In the genomic region with DNA sequence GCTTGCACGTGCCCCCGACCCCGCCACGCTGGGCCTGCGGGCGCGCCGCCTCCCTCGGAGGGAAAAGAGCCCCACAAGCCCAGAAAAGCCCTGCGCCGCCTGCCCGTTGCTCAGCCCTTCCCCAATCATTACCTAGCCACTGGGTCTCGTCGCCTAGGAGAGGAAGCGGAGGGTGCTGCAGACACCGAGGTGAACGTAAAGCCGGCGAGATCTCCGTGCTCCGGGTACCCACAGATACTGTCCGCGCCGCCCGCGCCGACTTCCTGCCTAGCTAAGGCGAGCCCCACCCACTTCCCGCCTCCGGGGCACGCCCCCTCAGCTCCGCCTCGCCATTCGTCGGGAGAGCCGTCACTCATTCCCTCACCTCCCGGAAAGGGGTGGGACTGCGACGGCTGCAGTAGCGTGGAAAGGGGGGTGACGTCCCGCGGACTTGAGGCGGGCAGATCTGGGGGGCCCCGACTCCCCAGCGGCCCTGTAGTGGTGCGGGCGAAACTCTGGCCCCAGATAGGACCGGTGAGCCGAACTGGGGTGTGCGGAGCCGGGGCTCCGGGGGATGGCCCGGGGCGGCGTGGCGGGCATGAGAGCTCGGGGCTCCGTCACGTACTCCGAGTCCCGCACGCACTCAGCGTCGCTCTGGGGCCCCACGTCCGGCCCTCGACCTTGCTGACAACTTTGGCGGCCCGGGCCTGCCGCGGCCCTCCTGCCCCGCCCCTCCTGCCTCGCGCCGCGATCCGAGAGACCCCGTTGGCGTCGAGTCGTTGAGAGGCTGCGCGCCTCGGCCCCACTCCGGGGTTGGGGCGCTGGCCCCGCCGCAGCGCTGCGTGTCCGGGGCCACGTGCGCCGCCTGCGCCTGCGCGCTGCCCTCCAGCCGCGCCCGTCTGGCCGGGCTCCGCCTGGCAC, we compare ENCODE assay signal across 1 cellular context.
TF ChIP-seq lines count a peak whose summit lies in the region.

ENO1 (minus strand) TSS at position 239 of the 900 bp plus-strand sequence. CDS start 3,778 bp downstream, outside the sequence.

TF ChIP-seq in HepG2, 621 proteins besides CTCF, POLR2A, EP300 and RAD21 (continued from another document and continues in another):
- TF ChIP-seq, protein P1, sequence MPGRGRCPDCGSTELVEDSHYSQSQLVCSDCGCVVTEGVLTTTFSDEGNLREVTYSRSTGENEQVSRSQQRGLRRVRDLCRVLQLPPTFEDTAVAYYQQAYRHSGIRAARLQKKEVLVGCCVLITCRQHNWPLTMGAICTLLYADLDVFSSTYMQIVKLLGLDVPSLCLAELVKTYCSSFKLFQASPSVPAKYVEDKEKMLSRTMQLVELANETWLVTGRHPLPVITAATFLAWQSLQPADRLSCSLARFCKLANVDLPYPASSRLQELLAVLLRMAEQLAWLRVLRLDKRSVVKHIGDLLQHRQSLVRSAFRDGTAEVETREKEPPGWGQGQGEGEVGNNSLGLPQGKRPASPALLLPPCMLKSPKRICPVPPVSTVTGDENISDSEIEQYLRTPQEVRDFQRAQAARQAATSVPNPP (CRISPR knock-in tag; IDR thresholded peaks at IDR 0.05) = peak; percentile 80
- TF ChIP-seq ZBTB3 (CRISPR knock-in tag; IDR thresholded peaks at IDR 0.05; ENCODE audit: borderline replicate concordance, low read depth) (0 out of 2 replicates have a peak, but pooled peaks have one; percentile 49), USF2 (IDR thresholded peaks at IDR 0.05; ENCODE audit: low read depth, low read length) (peak; percentile 81), USF2 (CRISPR knock-in tag; IDR thresholded peaks at IDR 0.05; ENCODE audit: borderline replicate concordance) (peak; percentile 58; the same call in 1 of the 2 replicates), RFXAP (CRISPR knock-in tag; IDR thresholded peaks at IDR 0.05; ENCODE audit: borderline replicate concordance) (peak; percentile 88), ZFP36 (IDR thresholded peaks at IDR 0.05; ENCODE audit: borderline replicate concordance, low read depth, low read length, partially characterized antibody) (no peak), MXD1 (CRISPR knock-in tag; IDR thresholded peaks at IDR 0.05) (peak; percentile 97), ZFP36L2 (CRISPR knock-in tag; IDR thresholded peaks at IDR 0.05) (no peak), POGK (CRISPR knock-in tag; conservative IDR thresholded peaks at IDR 0.05) (peak; percentile 97), RCOR2 (CRISPR knock-in tag; IDR thresholded peaks at IDR 0.05) (0 out of 2 replicates have a peak, but pooled peaks have one; percentile 21), ZNF431 (CRISPR knock-in tag; IDR thresholded peaks at IDR 0.05; ENCODE audit: borderline replicate concordance, low read depth) (peak; percentile 99), ZNF556 (CRISPR knock-in tag; IDR thresholded peaks at IDR 0.05; ENCODE audit: borderline replicate concordance) (no peak), ZFAT (CRISPR knock-in tag; conservative IDR thresholded peaks at IDR 0.05) (peak; percentile 75; the same call in 1 of the 2 replicates), SNRNP70 (IDR thresholded peaks at IDR 0.05; ENCODE audit: low read depth, low read length) (no peak), ZBTB43 (CRISPR knock-in tag; conservative IDR thresholded peaks at IDR 0.05) (peak; percentile 97), ZNF672 (CRISPR knock-in tag; IDR thresholded peaks at IDR 0.05) (0 out of 2 replicates have a peak, but pooled peaks have one; percentile 88), ZNF318 (CRISPR knock-in tag; IDR thresholded peaks at IDR 0.05) (peak; percentile 93; the same call in 1 of the 2 replicates), ZNF761 (CRISPR knock-in tag; conservative IDR thresholded peaks at IDR 0.05) (peak; percentile 97), ZNF337 (CRISPR knock-in tag; IDR thresholded peaks at IDR 0.05; ENCODE audit: borderline replicate concordance, low read depth) (0 out of 2 replicates have a peak, but pooled peaks have one; percentile 46), TBX3 (IDR thresholded peaks at IDR 0.05; ENCODE audit: borderline replicate concordance) (peak; percentile 87), CBX5 (CRISPR knock-in tag; IDR thresholded peaks at IDR 0.05; ENCODE audit: borderline replicate concordance) (peak; percentile 12; the same call in 1 of the 2 replicates), ZNF644 (CRISPR knock-in tag; IDR thresholded peaks at IDR 0.05; ENCODE audit: low read depth) (no peak), CREB1 (IDR thresholded peaks at IDR 0.05) (peak; percentile 85), CREB1 (CRISPR knock-in tag; IDR thresholded peaks at IDR 0.05) (peak; percentile 90), ZNF616 (CRISPR knock-in tag; IDR thresholded peaks at IDR 0.05; ENCODE audit: low read depth) (peak; percentile 98), ZNF10 (CRISPR knock-in tag; IDR thresholded peaks at IDR 0.05; ENCODE audit: borderline replicate concordance, low read depth) (no peak), ZMYM2 (CRISPR knock-in tag; IDR thresholded peaks at IDR 0.05) (no peak), ATF1 (CRISPR knock-in tag; IDR thresholded peaks at IDR 0.05) (peak; percentile 35; the same call in 1 of the 2 replicates), SMARCC2 (IDR thresholded peaks at IDR 0.05) (no peak), NR2F1 (CRISPR knock-in tag; IDR thresholded peaks at IDR 0.05) (peak in 1 of 2 experiments; percentile 20; a peak in 1 of 4 replicates), ZSCAN9 (CRISPR knock-in tag; IDR thresholded peaks at IDR 0.05; ENCODE audit: borderline replicate concordance) (peak; percentile 84), SUZ12 (IDR thresholded peaks at IDR 0.05; ENCODE audit: low read depth, low read length) (no peak), ZNF432 (CRISPR knock-in tag; IDR thresholded peaks at IDR 0.05; ENCODE audit: borderline replicate concordance) (no peak), ZNF33B (CRISPR knock-in tag; IDR thresholded peaks at IDR 0.05) (peak; percentile 91; the same call in 1 of the 2 replicates)
- TF ChIP-seq, protein P2, sequence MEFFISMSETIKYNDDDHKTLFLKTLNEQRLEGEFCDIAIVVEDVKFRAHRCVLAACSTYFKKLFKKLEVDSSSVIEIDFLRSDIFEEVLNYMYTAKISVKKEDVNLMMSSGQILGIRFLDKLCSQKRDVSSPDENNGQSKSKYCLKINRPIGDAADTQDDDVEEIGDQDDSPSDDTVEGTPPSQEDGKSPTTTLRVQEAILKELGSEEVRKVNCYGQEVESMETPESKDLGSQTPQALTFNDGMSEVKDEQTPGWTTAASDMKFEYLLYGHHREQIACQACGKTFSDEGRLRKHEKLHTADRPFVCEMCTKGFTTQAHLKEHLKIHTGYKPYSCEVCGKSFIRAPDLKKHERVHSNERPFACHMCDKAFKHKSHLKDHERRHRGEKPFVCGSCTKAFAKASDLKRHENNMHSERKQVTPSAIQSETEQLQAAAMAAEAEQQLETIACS (CRISPR knock-in tag; IDR thresholded peaks at IDR 0.05) = peak; percentile 58
- TF ChIP-seq, protein P3, sequence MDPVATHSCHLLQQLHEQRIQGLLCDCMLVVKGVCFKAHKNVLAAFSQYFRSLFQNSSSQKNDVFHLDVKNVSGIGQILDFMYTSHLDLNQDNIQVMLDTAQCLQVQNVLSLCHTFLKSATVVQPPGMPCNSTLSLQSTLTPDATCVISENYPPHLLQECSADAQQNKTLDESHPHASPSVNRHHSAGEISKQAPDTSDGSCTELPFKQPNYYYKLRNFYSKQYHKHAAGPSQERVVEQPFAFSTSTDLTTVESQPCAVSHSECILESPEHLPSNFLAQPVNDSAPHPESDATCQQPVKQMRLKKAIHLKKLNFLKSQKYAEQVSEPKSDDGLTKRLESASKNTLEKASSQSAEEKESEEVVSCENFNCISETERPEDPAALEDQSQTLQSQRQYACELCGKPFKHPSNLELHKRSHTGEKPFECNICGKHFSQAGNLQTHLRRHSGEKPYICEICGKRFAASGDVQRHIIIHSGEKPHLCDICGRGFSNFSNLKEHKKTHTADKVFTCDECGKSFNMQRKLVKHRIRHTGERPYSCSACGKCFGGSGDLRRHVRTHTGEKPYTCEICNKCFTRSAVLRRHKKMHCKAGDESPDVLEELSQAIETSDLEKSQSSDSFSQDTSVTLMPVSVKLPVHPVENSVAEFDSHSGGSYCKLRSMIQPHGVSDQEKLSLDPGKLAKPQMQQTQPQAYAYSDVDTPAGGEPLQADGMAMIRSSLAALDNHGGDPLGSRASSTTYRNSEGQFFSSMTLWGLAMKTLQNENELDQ (CRISPR knock-in tag; IDR thresholded peaks at IDR 0.05; ENCODE audit: borderline replicate concordance) = no peak
